Comparison of ENCODE assay signal across 1 cellular context in the genomic region with DNA sequence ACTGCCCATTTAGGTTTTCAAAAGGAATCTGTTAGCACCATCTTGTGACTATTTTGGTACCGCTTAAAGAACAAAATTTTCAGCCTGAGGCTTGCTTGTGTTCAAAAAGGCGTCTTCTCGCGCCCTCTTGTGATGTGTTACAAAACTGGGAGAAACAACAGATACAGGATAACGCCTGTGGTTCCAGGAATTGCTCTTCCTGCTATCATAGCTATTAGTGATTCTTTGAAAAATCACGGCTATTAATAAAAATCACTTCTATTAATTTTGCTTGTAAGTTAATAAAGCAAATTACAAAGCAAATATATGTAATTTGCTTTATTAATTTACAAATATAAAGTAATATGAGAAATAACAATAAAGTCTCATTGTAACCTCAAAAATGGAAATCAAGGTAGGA.
TF ChIP-seq lines count a peak whose summit lies in the region.

No MANE protein-coding gene starts in this region.

TF ChIP-seq in liver, 16 proteins besides CTCF, POLR2A, EP300 and RAD21 (continued from another document):
- TF ChIP-seq, protein P1, sequence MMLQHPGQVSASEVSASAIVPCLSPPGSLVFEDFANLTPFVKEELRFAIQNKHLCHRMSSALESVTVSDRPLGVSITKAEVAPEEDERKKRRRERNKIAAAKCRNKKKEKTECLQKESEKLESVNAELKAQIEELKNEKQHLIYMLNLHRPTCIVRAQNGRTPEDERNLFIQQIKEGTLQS (IDR thresholded peaks at IDR 0.05) = no peak
- TF ChIP-seq RXRA (IDR thresholded peaks at IDR 0.05) (peak; percentile 41 to 60), GABPA (IDR thresholded peaks at IDR 0.05 in 1 of 2, conservative IDR thresholded peaks at IDR 0.05 in 1 of 2) (peak in 1 of 2 donors; percentile 11), SP1 (IDR thresholded peaks at IDR 0.05) (peak; percentile 22)
TF ChIP-seq in liver: peak in this region for 12.
